Comparison of ENCODE assay signal across 21 cellular contexts in the genomic region with DNA sequence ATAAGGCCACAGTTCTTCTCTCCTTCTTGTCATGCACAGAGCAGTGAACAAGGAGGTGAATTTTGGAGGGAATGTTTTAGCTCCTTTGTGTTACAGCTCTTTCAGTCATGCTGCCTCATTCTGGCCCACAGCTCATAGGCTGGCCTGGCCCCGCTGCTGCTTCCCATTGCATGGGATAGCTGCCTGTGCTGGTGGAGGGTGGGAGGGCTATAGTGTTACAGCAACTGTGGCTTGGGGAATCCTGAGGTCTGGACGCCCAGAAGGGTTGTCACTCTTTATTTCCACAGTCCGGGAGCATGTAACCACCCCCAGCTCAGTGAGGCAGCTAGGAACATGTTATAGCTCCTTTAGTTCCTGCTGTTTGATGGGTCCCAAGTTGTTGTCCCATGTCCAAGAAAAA.
A peak's percentile ranks its signal among the peaks of the same experiment; 100 is the strongest.
DNase-seq lines count a peak whose midpoint lies in the region; ATAC-seq and TF ChIP-seq lines count a peak whose summit lies in the region.
"Had no signal": no experiment of that assay in that cellular context is flagged by ENCODE, and none has a peak within 500 bp of the region (broad histone marks: within the 10 kb centered on the region; RNA-seq: fewer than 3 reads in every experiment).

No MANE protein-coding gene starts in this region.

- no peak overlapping the region for H3K4me2 ChIP-seq in GM23338
- H3K4me2 ChIP-seq: BLaER1 treated with 17β-estradiol and CSF1 and Interleukin-3, amounts not matched to agents 10 nM and 100 nM had no signal

- H3F3A ChIP-seq in GM23338 (replicated peaks; ENCODE audit: low read depth), result no peaks in the 10 kb centered on the region

- H3K27ac ChIP-seq in upper lobe of right lung (no peak overlapping the region), GM23338 (ENCODE audit: low read depth) (no peak overlapping the region)
- H3K27ac ChIP-seq: BLaER1 treated with 17β-estradiol and CSF1 and Interleukin-3, amounts not matched to agents 10 nM and 100 nM; C4-2B had no signal

- no peak overlapping the region for H3K27ac Mint-ChIP-seq in chondrocyte (ENCODE audit: unreplicated experiment)
- no peak overlapping the region for H3K27ac Mint-ChIP-seq in GM23338
- H3K27ac Mint-ChIP-seq: CD4-positive, alpha-beta memory T cell; CD4-positive, CD25-positive, alpha-beta regulatory T cell; CD8-positive, alpha-beta memory T cell had no signal

- H3K4me3 Mint-ChIP-seq in chondrocyte (ENCODE audit: unreplicated experiment), result no peak overlapping the region
- H3K4me3 Mint-ChIP-seq in GM23338, result no peak overlapping the region
- H3K4me3 Mint-ChIP-seq: CD4-positive, CD25-positive, alpha-beta regulatory T cell; CD8-positive, alpha-beta memory T cell had no signal

- H3K9me2 ChIP-seq in GM23338 (ENCODE audit: insufficient read depth), result no peaks in the 10 kb centered on the region; the same call in 1 of the 2 replicates

- H3K4me3 ChIP-seq in upper lobe of right lung, result no peak overlapping the region
- no peak overlapping the region for H3K4me3 ChIP-seq in GM23338
- H3K4me3 ChIP-seq: BLaER1 treated with 17β-estradiol and CSF1 and Interleukin-3, amounts not matched to agents 10 nM and 100 nM; GM12878 had no signal

- H3K27me3 Mint-ChIP-seq in chondrocyte (ENCODE audit: low read depth) (no peaks in the 10 kb centered on the region), GM23338 (ENCODE audit: insufficient read depth, low read depth, poor library complexity) (no peaks in the 10 kb centered on the region)
- H3K27me3 Mint-ChIP-seq: CD4-positive, alpha-beta memory T cell; CD4-positive, CD25-positive, alpha-beta regulatory T cell; CD8-positive, alpha-beta memory T cell had no signal

- ATAC-seq in sciatic nerve (peak; percentile 15), upper lobe of right lung (peak; percentile 9), GM23338 (no peak)
- ATAC-seq: GM12878 had no signal

- TF ChIP-seq CTCF in chondrocyte (IDR thresholded peaks at IDR 0.05) (no peak), upper lobe of right lung (IDR thresholded peaks at IDR 0.05) (no peak), GM23338 (conservative IDR thresholded peaks at IDR 0.05; ENCODE audit: low read depth in 2 of 2) (no peak)

- H3K4me1 Mint-ChIP-seq in chondrocyte (ENCODE audit: low read depth), result no peaks in the 10 kb centered on the region
- no peaks in the 10 kb centered on the region for H3K4me1 Mint-ChIP-seq in GM23338
- H3K4me1 Mint-ChIP-seq: CD4-positive, alpha-beta memory T cell; CD4-positive, CD25-positive, alpha-beta regulatory T cell; CD8-positive, alpha-beta memory T cell had no signal

- H3K36me3 Mint-ChIP-seq in chondrocyte (ENCODE audit: low read depth) (no peaks in the 10 kb centered on the region), GM23338 (ENCODE audit: low read depth) (peaks cover 21% of the 10 kb centered on the region)
- H3K36me3 Mint-ChIP-seq: CD4-positive, alpha-beta memory T cell; CD4-positive, CD25-positive, alpha-beta regulatory T cell; CD8-positive, alpha-beta memory T cell had no signal

- H3K9me3 Mint-ChIP-seq in chondrocyte (ENCODE audit: low read depth), result no peaks in the 10 kb centered on the region
- peaks cover 32% of the 10 kb centered on the region for H3K9me3 Mint-ChIP-seq in GM23338

- H3K27me3 ChIP-seq in upper lobe of right lung (no peaks in the 10 kb centered on the region), GM23338 (ENCODE audit: insufficient read depth) (no peaks in the 10 kb centered on the region)
- H3K27me3 ChIP-seq: BLaER1 treated with 17β-estradiol and CSF1 and Interleukin-3, amounts not matched to agents 10 nM and 100 nM had no signal

- no peaks in the 10 kb centered on the region for H3K79me2 ChIP-seq in GM23338 (replicated peaks; ENCODE audit: insufficient read depth)

- H3K36me3 ChIP-seq in upper lobe of right lung (no peaks in the 10 kb centered on the region), GM23338 (ENCODE audit: insufficient read depth) (no peaks in the 10 kb centered on the region)
- H3K36me3 ChIP-seq: BLaER1 treated with 17β-estradiol and CSF1 and Interleukin-3, amounts not matched to agents 10 nM and 100 nM had no signal

- H2AFZ ChIP-seq in GM23338, result no peak overlapping the region

- no peaks in the 10 kb centered on the region for H3K4me1 ChIP-seq in upper lobe of right lung
- no peaks in the 10 kb centered on the region for H3K4me1 ChIP-seq in GM23338 (ENCODE audit: insufficient read depth)

- intact Hi-C loops in sciatic nerve (cut with DNase I) (no loop called here), upper lobe of right lung (cut with DNase I) (no loop called here)

- DNase-seq in chondrocyte (ENCODE audit: low spot score) (peak; percentile 74), sciatic nerve (ENCODE audit: low spot score) (no peak), upper lobe of right lung (no peak), epidermal melanocyte (ENCODE audit: insufficient read length, low spot score) (no peak), GM23338 (ENCODE audit: low spot score) (no peak)
- DNase-seq in activated CD4-positive, CD25-positive, alpha-beta regulatory T cell treated with anti-CD3 and anti-CD28 coated beads, Interleukin-2, amount 50 U/mL, for 72 hours, result no peak
- DNase-seq in activated effector memory CD4-positive, alpha-beta T cell treated with Interleukin-2 at 50 U/mL for 16 hours, result no peak
- DNase-seq: 8988T; ACHN; CD4-positive, alpha-beta memory T cell; CD4-positive, CD25-positive, alpha-beta regulatory T cell; CD8-positive, alpha-beta memory T cell; COR-L47; DMS 273 treated with DMSO at 0.1 percent for 48 hours; DMS153; DMS79; EL; GDM1 had no signal

- no peaks in the 10 kb centered on the region for H3K9me3 ChIP-seq in upper lobe of right lung

- H4K20me1 ChIP-seq in GM23338 (replicated peaks; ENCODE audit: insufficient read depth), result no peaks in the 10 kb centered on the region
- H4K20me1 ChIP-seq: BLaER1 treated with 17β-estradiol and CSF1 and Interleukin-3, amounts not matched to agents 10 nM and 100 nM had no signal

TF ChIP-seq in GM23338, 12 proteins besides CTCF, POLR2A, EP300 and RAD21 (continues in another document):
- TF ChIP-seq, protein P1, sequence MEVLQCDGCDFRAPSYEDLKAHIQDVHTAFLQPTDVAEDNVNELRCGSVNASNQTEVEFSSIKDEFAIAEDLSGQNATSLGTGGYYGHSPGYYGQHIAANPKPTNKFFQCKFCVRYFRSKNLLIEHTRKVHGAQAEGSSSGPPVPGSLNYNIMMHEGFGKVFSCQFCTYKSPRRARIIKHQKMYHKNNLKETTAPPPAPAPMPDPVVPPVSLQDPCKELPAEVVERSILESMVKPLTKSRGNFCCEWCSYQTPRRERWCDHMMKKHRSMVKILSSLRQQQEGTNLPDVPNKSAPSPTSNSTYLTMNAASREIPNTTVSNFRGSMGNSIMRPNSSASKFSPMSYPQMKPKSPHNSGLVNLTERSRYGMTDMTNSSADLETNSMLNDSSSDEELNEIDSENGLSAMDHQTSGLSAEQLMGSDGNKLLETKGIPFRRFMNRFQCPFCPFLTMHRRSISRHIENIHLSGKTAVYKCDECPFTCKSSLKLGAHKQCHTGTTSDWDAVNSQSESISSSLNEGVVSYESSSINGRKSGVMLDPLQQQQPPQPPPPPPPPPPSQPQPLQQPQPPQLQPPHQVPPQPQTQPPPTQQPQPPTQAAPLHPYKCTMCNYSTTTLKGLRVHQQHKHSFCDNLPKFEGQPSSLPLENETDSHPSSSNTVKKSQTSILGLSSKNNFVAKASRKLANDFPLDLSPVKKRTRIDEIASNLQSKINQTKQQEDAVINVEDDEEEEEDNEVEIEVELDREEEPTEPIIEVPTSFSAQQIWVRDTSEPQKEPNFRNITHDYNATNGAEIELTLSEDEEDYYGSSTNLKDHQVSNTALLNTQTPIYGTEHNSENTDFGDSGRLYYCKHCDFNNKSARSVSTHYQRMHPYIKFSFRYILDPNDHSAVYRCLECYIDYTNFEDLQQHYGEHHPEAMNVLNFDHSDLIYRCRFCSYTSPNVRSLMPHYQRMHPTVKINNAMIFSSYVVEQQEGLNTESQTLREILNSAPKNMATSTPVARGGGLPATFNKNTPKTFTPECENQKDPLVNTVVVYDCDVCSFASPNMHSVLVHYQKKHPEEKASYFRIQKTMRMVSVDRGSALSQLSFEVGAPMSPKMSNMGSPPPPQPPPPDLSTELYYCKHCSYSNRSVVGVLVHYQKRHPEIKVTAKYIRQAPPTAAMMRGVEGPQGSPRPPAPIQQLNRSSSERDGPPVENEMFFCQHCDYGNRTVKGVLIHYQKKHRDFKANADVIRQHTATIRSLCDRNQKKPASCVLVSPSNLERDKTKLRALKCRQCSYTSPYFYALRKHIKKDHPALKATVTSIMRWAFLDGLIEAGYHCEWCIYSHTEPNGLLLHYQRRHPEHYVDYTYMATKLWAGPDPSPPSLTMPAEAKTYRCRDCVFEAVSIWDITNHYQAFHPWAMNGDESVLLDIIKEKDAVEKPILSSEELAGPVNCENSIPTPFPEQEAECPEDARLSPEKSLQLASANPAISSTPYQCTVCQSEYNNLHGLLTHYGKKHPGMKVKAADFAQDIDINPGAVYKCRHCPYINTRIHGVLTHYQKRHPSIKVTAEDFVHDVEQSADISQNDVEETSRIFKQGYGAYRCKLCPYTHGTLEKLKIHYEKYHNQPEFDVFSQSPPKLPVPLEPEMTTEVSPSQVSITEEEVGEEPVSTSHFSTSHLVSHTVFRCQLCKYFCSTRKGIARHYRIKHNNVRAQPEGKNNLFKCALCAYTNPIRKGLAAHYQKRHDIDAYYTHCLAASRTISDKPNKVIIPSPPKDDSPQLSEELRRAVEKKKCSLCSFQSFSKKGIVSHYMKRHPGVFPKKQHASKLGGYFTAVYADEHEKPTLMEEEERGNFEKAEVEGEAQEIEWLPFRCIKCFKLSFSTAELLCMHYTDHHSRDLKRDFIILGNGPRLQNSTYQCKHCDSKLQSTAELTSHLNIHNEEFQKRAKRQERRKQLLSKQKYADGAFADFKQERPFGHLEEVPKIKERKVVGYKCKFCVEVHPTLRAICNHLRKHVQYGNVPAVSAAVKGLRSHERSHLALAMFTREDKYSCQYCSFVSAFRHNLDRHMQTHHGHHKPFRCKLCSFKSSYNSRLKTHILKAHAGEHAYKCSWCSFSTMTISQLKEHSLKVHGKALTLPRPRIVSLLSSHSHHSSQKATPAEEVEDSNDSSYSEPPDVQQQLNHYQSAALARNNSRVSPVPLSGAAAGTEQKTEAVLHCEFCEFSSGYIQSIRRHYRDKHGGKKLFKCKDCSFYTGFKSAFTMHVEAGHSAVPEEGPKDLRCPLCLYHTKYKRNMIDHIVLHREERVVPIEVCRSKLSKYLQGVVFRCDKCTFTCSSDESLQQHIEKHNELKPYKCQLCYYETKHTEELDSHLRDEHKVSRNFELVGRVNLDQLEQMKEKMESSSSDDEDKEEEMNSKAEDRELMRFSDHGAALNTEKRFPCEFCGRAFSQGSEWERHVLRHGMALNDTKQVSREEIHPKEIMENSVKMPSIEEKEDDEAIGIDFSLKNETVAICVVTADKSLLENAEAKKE (CRISPR knock-in tag; IDR thresholded peaks at IDR 0.05), result no peak
- TF ChIP-seq ZNF331 (CRISPR knock-in tag; IDR thresholded peaks at IDR 0.05; ENCODE audit: low read depth), result no peak
- no peak for TF ChIP-seq EZH2phosphoT487 (IDR thresholded peaks at IDR 0.05; ENCODE audit: unreplicated experiment)
